ENCODE assay signal across 24 cellular contexts in the genomic region with DNA sequence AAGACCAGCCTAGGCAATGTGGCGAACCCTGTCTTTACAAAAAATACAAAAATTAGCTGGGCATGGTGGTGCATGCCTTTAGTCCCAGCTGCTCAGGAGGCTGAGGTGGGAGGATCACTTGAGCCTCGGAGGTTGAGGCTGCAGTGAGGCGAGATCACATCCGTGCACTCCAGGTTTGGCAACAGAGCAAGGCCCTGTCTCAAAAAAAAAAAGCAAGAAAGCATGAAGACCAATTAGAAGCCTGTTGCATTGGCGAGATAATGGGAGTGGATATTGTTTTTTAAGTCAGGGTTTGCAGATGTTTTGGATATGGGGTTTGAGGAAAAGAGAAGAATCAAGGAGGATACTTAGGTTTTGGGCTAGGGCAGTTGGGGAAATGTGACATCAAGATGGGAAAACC. TPM values are rescaled to one million over a fixed set of nuclear protein-coding genes. Genes with fewer than 3 reads are reported as not detected.
DNase-seq lines count a peak whose midpoint lies in the region; ATAC-seq and TF ChIP-seq lines count a peak whose summit lies in the region.
"Had no signal": no experiment of that assay in that cellular context is flagged by ENCODE, and none has a peak within 500 bp of the region (broad histone marks: within the 10 kb centered on the region; RNA-seq: fewer than 3 reads in every experiment).

No MANE protein-coding gene starts in this region.

- no peaks in the 10 kb centered on the region for H3K9me3 Mint-ChIP-seq in stimulated activated naive CD8-positive, alpha-beta T cell treated with anti-CD3 and anti-CD28 coated beads, Interleukin-15, Interleukin-2, amounts not matched to agents 100 ng/mL and 50 ng/mL, for 24 hours
- H3K9me3 Mint-ChIP-seq in stimulated activated naive CD8-positive, alpha-beta T cell treated with anti-CD3 and anti-CD28 coated beads, Interleukin-15, amount 100 ng/mL, for 72 hours = no peaks in the 10 kb centered on the region
- peaks cover 2% of the 10 kb centered on the region for H3K9me3 Mint-ChIP-seq in memory B cell
- H3K9me3 Mint-ChIP-seq in naive thymus-derived CD4-positive, alpha-beta T cell = no peaks in the 10 kb centered on the region

- peaks cover 67% of the 10 kb centered on the region for H3K4me1 Mint-ChIP-seq in stimulated activated naive CD8-positive, alpha-beta T cell treated with anti-CD3 and anti-CD28 coated beads, Interleukin-15, Interleukin-2, amounts not matched to agents 100 ng/mL and 50 ng/mL, for 24 hours (ENCODE audit: low read depth)
- peaks cover 37% of the 10 kb centered on the region for H3K4me1 Mint-ChIP-seq in stimulated activated naive CD8-positive, alpha-beta T cell treated with anti-CD3 and anti-CD28 coated beads, Interleukin-15, amount 100 ng/mL, for 72 hours
- peaks cover 48% of the 10 kb centered on the region for H3K4me1 Mint-ChIP-seq in memory B cell
- peaks cover 26 to 76% (median 58%) of the 10 kb centered on the region in 7 donors for H3K4me1 Mint-ChIP-seq in naive thymus-derived CD4-positive, alpha-beta T cell

- H3K9me2 ChIP-seq in OCI-LY7 (ENCODE audit: insufficient read depth, low read length) = no peaks in the 10 kb centered on the region
- H3K9me2 ChIP-seq: SK-N-SH had no signal

- no peak for TF ChIP-seq CTCF in OCI-LY7 (conservative IDR thresholded peaks at IDR 0.05; ENCODE audit: low read length)
- TF ChIP-seq CTCF in heart right ventricle (IDR thresholded peaks at IDR 0.05) = no peak

- intact Hi-C loops in OCI-LY7 (cut with micrococcal nuclease; ENCODE audit: unreplicated experiment) = no loop called here
- intact Hi-C loops in heart right ventricle (cut with DNase I) = no loop called here
- intact Hi-C loops in naive thymus-derived CD4-positive, alpha-beta T cell (cut with micrococcal nuclease) = loop anchor here in 1 of 2 donors (5.0 kb wide), 1 partner anchor 1772 kb away; no protein-coding TSS in a partner anchor

- 0 out of 2 replicates have a peak, but pooled peaks cover 4% of the 10 kb centered on the region for H3K9me3 ChIP-seq in OCI-LY7 (ENCODE audit: low read length)
- no peaks in the 10 kb centered on the region for H3K9me3 ChIP-seq in heart right ventricle
- no peaks in the 10 kb centered on the region for H3K9me3 ChIP-seq in naive thymus-derived CD4-positive, alpha-beta T cell (ENCODE audit: control insufficient read depth in 2 of 3, low read length in 3 of 3)
- H3K9me3 ChIP-seq: MG63, SK-N-SH had no signal

- no peaks in the 10 kb centered on the region for H3K27me3 ChIP-seq in heart right ventricle
- H3K27me3 ChIP-seq in naive thymus-derived CD4-positive, alpha-beta T cell (ENCODE audit: control insufficient read depth in 2 of 2, insufficient read depth in 2 of 2, low read length in 2 of 2) = no peaks in the 10 kb centered on the region
- H3K27me3 ChIP-seq: MG63 had no signal

- H2AFZ ChIP-seq in OCI-LY7 (ENCODE audit: low read length) = no peak overlapping the region

- no peaks in the 10 kb centered on the region for H4K20me1 ChIP-seq in OCI-LY7 (ENCODE audit: insufficient read depth, low read length)

- CTCF ChIA-PET in OCI-LY7 (lab: Charles Lee; ENCODE audit: unreplicated experiment) = interaction anchor here (1.0 to 1.7 kb wide), 2 partner anchors 14 to 25 kb away, joined by 4 read pairs; no protein-coding TSS in a partner anchor
- CTCF ChIA-PET in naive thymus-derived CD4-positive, alpha-beta T cell (lab: Charles Lee) = interaction anchor here (1.2 kb wide), 1 partner anchor 68 kb away, joined by 4 read pairs; no protein-coding TSS in a partner anchor

- POLR2A ChIA-PET in OCI-LY7 (lab: Charles Lee) = interaction anchor here (0.9 to 18.3 kb wide), 15 partner anchors 8 to 122 kb away, joined by 3 to 295 read pairs (median 4); no protein-coding TSS in a partner anchor
- POLR2A ChIA-PET in naive thymus-derived CD4-positive, alpha-beta T cell (lab: Charles Lee) = no interaction called here

- H3K36me3 Mint-ChIP-seq in stimulated activated naive CD8-positive, alpha-beta T cell treated with anti-CD3 and anti-CD28 coated beads, Interleukin-15, Interleukin-2, amounts not matched to agents 100 ng/mL and 50 ng/mL, for 24 hours (ENCODE audit: low read depth) = peaks cover 40% of the 10 kb centered on the region
- peaks cover 23% of the 10 kb centered on the region for H3K36me3 Mint-ChIP-seq in memory B cell
- peaks cover 0 to 27% (median 9%) of the 10 kb centered on the region in 5 donors for H3K36me3 Mint-ChIP-seq in naive thymus-derived CD4-positive, alpha-beta T cell

- H3K4me1 ChIP-seq in OCI-LY7 (ENCODE audit: insufficient read depth, low read length, poor library complexity, severe bottlenecking) = peaks cover 82% of the 10 kb centered on the region
- H3K4me1 ChIP-seq in heart right ventricle = peaks cover 0 to 48% (median 11%) of the 10 kb centered on the region in 9 donors
- peaks cover 6 to 7% of the 10 kb centered on the region in 2 donors for H3K4me1 ChIP-seq in naive thymus-derived CD4-positive, alpha-beta T cell (ENCODE audit: control insufficient read depth in 2 of 2, insufficient read depth in 2 of 2, low read length in 2 of 2)

- WGBS in heart right ventricle, 2 donors = 96 to 97% methylated on average over 5 of the region's 5 CpGs

- peak overlapping the region; percentile 63 for H3K27ac Mint-ChIP-seq in stimulated activated naive CD8-positive, alpha-beta T cell treated with anti-CD3 and anti-CD28 coated beads, Interleukin-15, Interleukin-2, amounts not matched to agents 100 ng/mL and 50 ng/mL, for 24 hours
- no peak overlapping the region for H3K27ac Mint-ChIP-seq in stimulated activated naive CD8-positive, alpha-beta T cell treated with anti-CD3 and anti-CD28 coated beads, Interleukin-15, amount 100 ng/mL, for 72 hours
- peak overlapping the region; percentile 79 for H3K27ac Mint-ChIP-seq in memory B cell
- H3K27ac Mint-ChIP-seq in naive thymus-derived CD4-positive, alpha-beta T cell = peak overlapping the region in 2 of 9 donors; percentile 2 to 20

- H3K27me3 Mint-ChIP-seq in stimulated activated naive CD8-positive, alpha-beta T cell treated with anti-CD3 and anti-CD28 coated beads, Interleukin-15, Interleukin-2, amounts not matched to agents 100 ng/mL and 50 ng/mL, for 24 hours = no peaks in the 10 kb centered on the region
- no peaks in the 10 kb centered on the region for H3K27me3 Mint-ChIP-seq in stimulated activated naive CD8-positive, alpha-beta T cell treated with anti-CD3 and anti-CD28 coated beads, Interleukin-15, amount 100 ng/mL, for 72 hours
- H3K27me3 Mint-ChIP-seq in memory B cell = no peaks in the 10 kb centered on the region
- no peaks in the 10 kb centered on the region for H3K27me3 Mint-ChIP-seq in naive thymus-derived CD4-positive, alpha-beta T cell

- peaks cover 93% of the 10 kb centered on the region for H3K79me2 ChIP-seq in OCI-LY7 (ENCODE audit: insufficient read depth, low read depth, low read length)

- no peak overlapping the region for H3K4me3 Mint-ChIP-seq in stimulated activated naive CD8-positive, alpha-beta T cell treated with anti-CD3 and anti-CD28 coated beads, Interleukin-15, Interleukin-2, amounts not matched to agents 100 ng/mL and 50 ng/mL, for 24 hours
- no peak overlapping the region for H3K4me3 Mint-ChIP-seq in stimulated activated naive CD8-positive, alpha-beta T cell treated with anti-CD3 and anti-CD28 coated beads, Interleukin-15, amount 100 ng/mL, for 72 hours
- no peak overlapping the region for H3K4me3 Mint-ChIP-seq in memory B cell
- no peak overlapping the region for H3K4me3 Mint-ChIP-seq in naive thymus-derived CD4-positive, alpha-beta T cell

- no peak overlapping the region for H3K4me3 ChIP-seq in OCI-LY7 (ENCODE audit: low read depth, low read length, poor library complexity, severe bottlenecking)
- H3K4me3 ChIP-seq in heart right ventricle = no peak overlapping the region
- no peak overlapping the region for H3K4me3 ChIP-seq in naive thymus-derived CD4-positive, alpha-beta T cell (ENCODE audit: low read length)
- H3K4me3 ChIP-seq: MG63 had no signal

- H3K36me3 ChIP-seq in OCI-LY7 (ENCODE audit: insufficient read depth, low read length) (peaks cover 41% of the 10 kb centered on the region), heart right ventricle (no peaks in the 10 kb centered on the region)
- peaks cover 0 to 3% (median 0%) of the 10 kb centered on the region in 3 experiments for H3K36me3 ChIP-seq in naive thymus-derived CD4-positive, alpha-beta T cell (ENCODE audit: control insufficient read depth in 2 of 3, insufficient read depth in 3 of 3, low read length in 3 of 3)
- H3K36me3 ChIP-seq: MG63 had no signal

- no TSS peak for BruUV-seq in OCI-LY7 (replicated peaks; lab: Mats Ljungman, UMichigan)

- no peak for ATAC-seq in stimulated activated naive CD8-positive, alpha-beta T cell treated with anti-CD3 and anti-CD28 coated beads, Interleukin-15, amount 100 ng/mL, for 72 hours
- no peak for ATAC-seq in memory B cell (ENCODE audit: low read depth)
- no peak for ATAC-seq in heart right ventricle
- ATAC-seq in naive thymus-derived CD4-positive, alpha-beta T cell = no peak
- ATAC-seq in SK-N-SH treated with all-trans-retinoic acid at 6 μM for 48 hours = no peak
- ATAC-seq: Panc1 had no signal

- H3K4me2 ChIP-seq in OCI-LY7 (ENCODE audit: low read length) = peak overlapping the region; percentile 74
- H3K4me2 ChIP-seq: SK-N-SH had no signal

- H3K27ac ChIP-seq in OCI-LY7 (ENCODE audit: low read depth, low read length, poor library complexity, severe bottlenecking) = peak overlapping the region; percentile 99
- H3K27ac ChIP-seq in heart right ventricle = no peak overlapping the region
- no peak overlapping the region for H3K27ac ChIP-seq in naive thymus-derived CD4-positive, alpha-beta T cell (ENCODE audit: low read depth, low read length)
- H3K27ac ChIP-seq: RWPE1 had no signal

- DNase-seq in stimulated activated naive CD8-positive, alpha-beta T cell treated with anti-CD3 and anti-CD28 coated beads, Interleukin-15, amount 100 ng/mL, for 72 hours = no peak
- DNase-seq in OCI-LY7 (ENCODE audit: low spot score) (no peak), memory B cell (ENCODE audit: low spot score in 2 of 2) (no peak), heart right ventricle (no peak)
- no peak for DNase-seq in naive thymus-derived CD4-positive, alpha-beta T cell
- DNase-seq: 8988T; ACHN; COR-L47; DMS53; KBM-7; MG63; NCI-H1105 treated with DMSO at 0.1 percent for 48 hours; NCI-H146; NCI-H1930; NCI-H446 treated with DMSO at 0.1 percent for 48 hours; NCI-H526; NCI-H82; NK-92 treated with Interleukin-12 subunit alpha and Interleukin-12 subunit beta, amount 100 ng/mL, for 24 hours; SHP77 treated with DMSO at 0.1 percent for 48 hours; SK-N-SH had no signal

RNA-seq across cellular contexts. Expression of a gene that starts 5.2 kb away (rescaled TPM):
- 63.9 and 65.7 TPM in 2 replicates for total RNA-seq in OCI-LY7 (2014; rRNA removed; shearing (Covaris generic))
- total RNA-seq in OCI-LY7 (2022) = 71.8 and 77.9 TPM in 2 replicates
- 10 to 100 TPM; 12.4 to 20.0 (median 15.1) TPM for total RNA-seq in heart right ventricle
- 10 to 100 TPM in 1 of 2 donors, 1 to 10 TPM in 1; 8.1 to 10.7 TPM for polyA plus RNA-seq in heart right ventricle
- total RNA-seq in naive thymus-derived CD4-positive, alpha-beta T cell = 10 to 100 TPM in 4 of 5 experiments, 1 to 10 TPM in 1; 8.0 to 14.8 (median 13.6) TPM
- 10 to 100 TPM; 11.9 to 12.5 TPM for polyA plus RNA-seq in naive thymus-derived CD4-positive, alpha-beta T cell

RNA-seq across cellular contexts. Expression of a gene that starts 5.3 kb away (rescaled TPM):
- 25.2 TPM in 2 replicates for total RNA-seq in OCI-LY7 (2014; rRNA removed; shearing (Covaris generic))
- total RNA-seq in OCI-LY7 (2022) = 51.4 and 58.1 TPM in 2 replicates
- 10 to 100 TPM; 13.4 to 23.3 (median 15.5) TPM for total RNA-seq in heart right ventricle
- 10 to 100 TPM in 1 of 2 donors, 1 to 10 TPM in 1; 8.8 to 22.3 TPM for polyA plus RNA-seq in heart right ventricle
- total RNA-seq in naive thymus-derived CD4-positive, alpha-beta T cell = 1 to 10 TPM; 5.1 to 6.4 (median 5.6) TPM
- polyA plus RNA-seq in naive thymus-derived CD4-positive, alpha-beta T cell = 1 to 10 TPM; 6.9 to 9.4 TPM

Comparison
In these comparisons a context has a peak if more than half of its experiments do, and no peak if none do; other contexts are left out.
1. H3K27ac Mint-ChIP-seq: peak in stimulated activated naive CD8-positive, alpha-beta T cell treated with anti-CD3 and anti-CD28 coated beads, Interleukin-15, Interleukin-2, amounts not matched to agents 100 ng/mL and 50 ng/mL, for 24 hours (single experiment) and memory B cell (single experiment); none in stimulated activated naive CD8-positive, alpha-beta T cell treated with anti-CD3 and anti-CD28 coated beads, Interleukin-15, amount 100 ng/mL, for 72 hours (0 of 2).